In genomic region chr3:81382470-81382869, GRCh38 we compare ENCODE assay signal across 6 cellular contexts.
"Had no signal": no experiment of that assay in that cellular context is flagged by ENCODE, and none has a peak within 500 bp of the region (broad histone marks: within the 10 kb centered on the region; RNA-seq: fewer than 3 reads in every experiment).

No MANE protein-coding gene starts in this region.

- DNase-seq: H9, HCEC 1CT, KBM-7 had no signal

- H3K9ac ChIP-seq: KMS-11 had no signal

- H3K4me3 ChIP-seq: GM23338 had no signal

- ATAC-seq: GM23338 had no signal

- H3K27ac ChIP-seq: HL-60, KMS-11 had no signal
